ENCODE assay signal across 13 cellular contexts in the genomic region with DNA sequence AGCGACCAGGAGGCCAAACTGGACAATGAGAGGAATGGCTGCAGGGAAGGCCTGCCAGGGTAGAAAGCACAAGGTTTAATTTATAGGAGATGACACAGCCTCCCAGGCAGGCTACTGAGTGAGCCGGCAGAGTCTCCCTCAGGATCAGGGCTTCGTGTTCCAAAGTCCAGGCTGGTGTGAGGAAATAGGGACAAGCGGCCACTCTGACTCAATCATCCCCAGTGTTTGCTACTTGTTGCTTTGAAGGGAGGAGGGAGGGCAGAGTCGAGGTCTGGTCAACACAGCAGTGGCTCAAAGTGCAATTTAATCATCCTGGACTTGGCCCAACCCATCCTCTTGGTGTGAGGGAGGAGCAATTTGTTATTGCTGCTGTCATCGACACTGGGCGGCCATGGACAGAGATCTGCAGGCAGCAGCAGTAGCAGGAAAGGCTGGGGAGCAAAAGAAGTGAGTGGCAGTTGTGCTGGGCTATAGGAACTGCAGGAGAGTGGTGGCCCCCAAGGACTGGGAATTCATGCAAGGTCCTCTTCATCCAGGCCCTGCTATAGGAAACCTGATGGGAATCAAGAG. TPM values are rescaled to one million over a fixed set of nuclear protein-coding genes. Genes with fewer than 3 reads are reported as not detected.
DNase-seq lines count a peak whose midpoint lies in the region; ATAC-seq and TF ChIP-seq lines count a peak whose summit lies in the region.
"Had no signal": no experiment of that assay in that cellular context is flagged by ENCODE, and none has a peak within 500 bp of the region (broad histone marks: within the 10 kb centered on the region; RNA-seq: fewer than 3 reads in every experiment).

No MANE protein-coding gene starts in this region.

- ATAC-seq in sciatic nerve = peak; percentile 93
- ATAC-seq in HG02970 (IDR thresholded peaks at IDR 0.05; ENCODE audit: low FRiP score, unreplicated experiment) = no peak

- intact Hi-C loops in sciatic nerve (cut with DNase I) (no loop called here), posterior vena cava (cut with DNase I) (no loop called here)

- TF ChIP-seq CTCF in fibroblast of mammary gland (conservative IDR thresholded peaks at IDR 0.05; ENCODE audit: control insufficient read depth, insufficient read depth, low read depth, low read length) = no peak

- peak; percentile 98 for DNase-seq in GM04503 (ENCODE audit: low read depth)
- DNase-seq in LoVo (ENCODE audit: low spot score) = peak; percentile 90
- peak; percentile 99 for DNase-seq in fibroblast of mammary gland (ENCODE audit: low read depth)
- DNase-seq in sciatic nerve (ENCODE audit: low spot score) = no peak
- no peak for DNase-seq in activated CD8-positive, alpha-beta memory T cell treated with anti-CD3 and anti-CD28 coated beads for 24 hours
- DNase-seq in posterior vena cava (ENCODE audit: low spot score) = no peak
- DNase-seq in NCI-H2227 treated with DMSO at 0.1 percent for 48 hours (lab: John Stamatoyannopoulos, UW) = no peak
- DNase-seq: activated T-cell treated with anti-CD3 and anti-CD28 coated beads, Interleukin-2, amount 50 U/mL, for 1 hour; H7; mesendoderm; SHP77 treated with DMSO at 0.1 percent for 48 hours; stimulated activated CD4-positive, alpha-beta T cell treated with anti-CD3 and anti-CD28 coated beads, Interleukin-4, amount 100 ng/mL, for 4 hours had no signal

- no peak overlapping the region for H3K4me3 ChIP-seq in fibroblast of mammary gland (ENCODE audit: control insufficient read depth, low read depth, low read length)

RNA-seq across cellular contexts. Expression of gene TBX15, which starts 27.5 kb away (rescaled TPM):
- total RNA-seq in sciatic nerve = 12.5 TPM
- 1 to 10 TPM; 2.5 to 4.8 TPM for total RNA-seq in posterior vena cava

Comparison
In these comparisons a context has a peak if more than half of its experiments do, and no peak if none do; other contexts are left out.
1. DNase-seq: peak in GM04503 (single experiment), LoVo (single experiment) and fibroblast of mammary gland (single experiment); none in sciatic nerve (single experiment), activated CD8-positive, alpha-beta memory T cell treated with anti-CD3 and anti-CD28 coated beads for 24 hours (single experiment), posterior vena cava (single experiment) and NCI-H2227 treated with DMSO at 0.1 percent for 48 hours (single experiment).